In the genomic region with DNA sequence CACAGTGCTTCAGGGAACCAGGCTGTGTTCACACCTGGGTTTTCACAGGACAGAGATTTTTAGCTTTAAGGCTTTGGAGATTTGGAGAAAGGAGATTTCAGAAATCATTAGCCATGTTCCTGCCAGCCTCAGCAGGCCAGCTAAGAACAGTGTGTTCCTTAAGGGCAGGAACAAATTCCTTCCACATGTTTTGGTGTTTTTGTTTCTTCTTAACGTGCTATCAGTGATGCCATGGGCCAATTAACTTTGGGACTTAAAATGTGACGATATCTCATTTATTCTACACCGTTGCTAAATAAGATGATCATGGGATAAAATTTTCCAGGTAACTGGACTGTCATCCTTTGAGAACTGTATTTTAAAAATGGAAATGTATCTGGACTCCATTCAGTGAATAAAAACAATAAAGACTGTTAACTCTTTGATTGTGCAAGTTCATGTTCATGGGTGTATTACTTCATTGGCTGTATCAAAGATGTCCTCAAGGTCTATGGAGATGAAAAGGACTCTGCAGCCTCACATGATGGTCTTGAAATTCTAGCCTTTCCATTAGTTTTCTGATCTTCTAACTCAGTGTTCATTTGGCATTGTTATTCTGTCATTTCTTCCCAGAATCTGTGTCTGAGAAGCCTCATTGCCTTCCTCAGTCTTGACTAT, we compare ENCODE assay signal across 17 cellular contexts.
DNase-seq lines count a peak whose midpoint lies in the region; ATAC-seq and TF ChIP-seq lines count a peak whose summit lies in the region.
"Had no signal": no experiment of that assay in that cellular context is flagged by ENCODE, and none has a peak within 500 bp of the region (broad histone marks: within the 10 kb centered on the region; RNA-seq: fewer than 3 reads in every experiment).

No MANE protein-coding gene starts in this region.

- H3K4me2 ChIP-seq in GM23338: no peak overlapping the region

- H3K4me3 Mint-ChIP-seq in nephron: no peak overlapping the region
- H3K4me3 Mint-ChIP-seq in GM23338: no peak overlapping the region
- H3K4me3 Mint-ChIP-seq: activated CD4-positive, alpha-beta T cell treated with anti-CD3 and anti-CD28 coated beads, Interleukin-2, amount 10 ng/mL, durations not matched to agents 7 days and 5 days; stimulated activated memory B cell treated with anti-CD40 and anti-IgM and Interleukin-4, amounts not matched to agents 10 μg/mL and 1 μg/mL and 100 μg/mL, for 72 hours had no signal

- 41 to 48% methylated on average over 3 of the region's 3 CpGs for WGBS in tibial nerve, 2 donors

- H3K9me2 ChIP-seq in GM23338 (ENCODE audit: insufficient read depth): 0 out of 2 replicates have a peak, but pooled peaks cover 6% of the 10 kb centered on the region

- H3K4me1 Mint-ChIP-seq in nephron (peaks cover 40% of the 10 kb centered on the region), GM23338 (no peaks in the 10 kb centered on the region)
- H3K4me1 Mint-ChIP-seq: activated CD4-positive, alpha-beta T cell treated with anti-CD3 and anti-CD28 coated beads, Interleukin-2, amount 10 ng/mL, durations not matched to agents 7 days and 5 days had no signal

- no peak overlapping the region for H2AFZ ChIP-seq in GM23338

- no peaks in the 10 kb centered on the region for H3K9me3 ChIP-seq in tibial nerve
- H3K9me3 ChIP-seq: pancreas had no signal

- H3K27ac Mint-ChIP-seq in nephron (peak overlapping the region in 2 of 3 experiments; percentile 3 to 39), GM23338 (no peak overlapping the region)
- H3K27ac Mint-ChIP-seq: activated CD4-positive, alpha-beta T cell treated with anti-CD3 and anti-CD28 coated beads, Interleukin-2, amount 10 ng/mL, durations not matched to agents 7 days and 5 days; stimulated activated memory B cell treated with anti-CD40 and anti-IgM and Interleukin-4, amounts not matched to agents 10 μg/mL and 1 μg/mL and 100 μg/mL, for 72 hours had no signal

- H3K4me1 ChIP-seq in tibial nerve: peaks cover 0 to 41% (median 11%) of the 10 kb centered on the region in 4 donors
- no peaks in the 10 kb centered on the region for H3K4me1 ChIP-seq in GM23338 (ENCODE audit: insufficient read depth)

- peak overlapping the region; percentile 64 to 81 (median 72) for H3K27ac ChIP-seq in tibial nerve
- no peak overlapping the region for H3K27ac ChIP-seq in substantia nigra (ENCODE audit: low read depth, low read length, poor library complexity, severe bottlenecking)
- no peak overlapping the region for H3K27ac ChIP-seq in GM23338 (ENCODE audit: low read depth)
- H3K27ac ChIP-seq: pancreas had no signal

- H3K79me2 ChIP-seq in GM23338 (replicated peaks; ENCODE audit: insufficient read depth): no peaks in the 10 kb centered on the region

- no peak for TF ChIP-seq CTCF in fibroblast of mammary gland (conservative IDR thresholded peaks at IDR 0.05; ENCODE audit: control insufficient read depth, insufficient read depth, low read depth, low read length)
- TF ChIP-seq CTCF in nephron (IDR thresholded peaks at IDR 0.05; ENCODE audit: unreplicated experiment in 3 of 3): no peak
- peak in 2 of 5 experiments; percentile 16 to 34 for TF ChIP-seq CTCF in tibial nerve (IDR thresholded peaks at IDR 0.05)
- TF ChIP-seq CTCF in GM23338 (conservative IDR thresholded peaks at IDR 0.05; ENCODE audit: low read depth in 2 of 2): no peak

- no peaks in the 10 kb centered on the region for H3K27me3 ChIP-seq in tibial nerve
- no peaks in the 10 kb centered on the region for H3K27me3 ChIP-seq in GM23338 (ENCODE audit: insufficient read depth)
- H3K27me3 ChIP-seq: pancreas had no signal

- peak; percentile 76 to 94 for TF ChIP-seq EP300 in tibial nerve (IDR thresholded peaks at IDR 0.05)

- ATAC-seq in HG03439 (IDR thresholded peaks at IDR 0.05; ENCODE audit: unreplicated experiment): no peak
- ATAC-seq in GM23338: no peak
- ATAC-seq: pancreas; stimulated activated memory B cell treated with anti-CD40 and anti-IgM and Interleukin-4, amounts not matched to agents 10 μg/mL and 1 μg/mL and 100 μg/mL, for 72 hours had no signal

- no peaks in the 10 kb centered on the region for H4K20me1 ChIP-seq in GM23338 (replicated peaks; ENCODE audit: insufficient read depth)

- no peak for TF ChIP-seq POLR2A in tibial nerve (IDR thresholded peaks at IDR 0.05)

- no peaks in the 10 kb centered on the region for H3K36me3 ChIP-seq in tibial nerve
- H3K36me3 ChIP-seq in GM23338 (ENCODE audit: insufficient read depth): no peaks in the 10 kb centered on the region
- H3K36me3 ChIP-seq: pancreas had no signal

- H3K4me3 ChIP-seq in fibroblast of mammary gland (ENCODE audit: control insufficient read depth, low read depth, low read length) (no peak overlapping the region), tibial nerve (no peak overlapping the region), GM23338 (no peak overlapping the region)
- H3K4me3 ChIP-seq: pancreas had no signal

- H3K36me3 Mint-ChIP-seq in nephron (ENCODE audit: low read depth): no peaks in the 10 kb centered on the region
- no peaks in the 10 kb centered on the region for H3K36me3 Mint-ChIP-seq in GM23338 (ENCODE audit: low read depth)
- H3K36me3 Mint-ChIP-seq: stimulated activated memory B cell treated with anti-CD40 and anti-IgM and Interleukin-4, amounts not matched to agents 10 μg/mL and 1 μg/mL and 100 μg/mL, for 72 hours had no signal

- no peaks in the 10 kb centered on the region for H3K9me3 Mint-ChIP-seq in nephron
- H3K9me3 Mint-ChIP-seq in GM23338: no peaks in the 10 kb centered on the region
- H3K9me3 Mint-ChIP-seq: activated CD4-positive, alpha-beta T cell treated with anti-CD3 and anti-CD28 coated beads, Interleukin-2, amount 10 ng/mL, durations not matched to agents 7 days and 5 days; stimulated activated memory B cell treated with anti-CD40 and anti-IgM and Interleukin-4, amounts not matched to agents 10 μg/mL and 1 μg/mL and 100 μg/mL, for 72 hours had no signal

- no peaks in the 10 kb centered on the region for H3F3A ChIP-seq in GM23338 (replicated peaks; ENCODE audit: low read depth)

- DNase-seq in LHCN-M2 (ENCODE audit: low read depth): peak; percentile 74
- DNase-seq in fibroblast of mammary gland (ENCODE audit: low read depth): peak; percentile 71
- peak in 1 of 2 donors; percentile 36 for DNase-seq in tibial nerve (ENCODE audit: low spot score in 2 of 2)
- DNase-seq in DMS53 (lab: John Stamatoyannopoulos, UW): no peak
- DNase-seq in substantia nigra (lab: John Stamatoyannopoulos, UW): no peak
- no peak for DNase-seq in GM23338 (ENCODE audit: low spot score)
- DNase-seq: activated CD4-positive, alpha-beta T cell treated with anti-CD3 and anti-CD28 coated beads, Interleukin-2, amount 10 ng/mL, durations not matched to agents 7 days and 5 days; activated naive CD4-positive, alpha-beta T cell; AML-193; dermis blood vessel endothelial cell; NCI-H1694 treated with DMSO at 0.1 percent for 48 hours; NCI-H510A; pancreas; stimulated activated CD4-positive, alpha-beta T cell treated with anti-CD3 and anti-CD28 coated beads, Interleukin-12 subunit alpha, Interleukin-12 subunit beta, amount 100 ng/mL, for 4 hours had no signal

- H3K27me3 Mint-ChIP-seq in nephron (ENCODE audit: low read depth) (no peaks in the 10 kb centered on the region), GM23338 (ENCODE audit: insufficient read depth, low read depth, poor library complexity) (no peaks in the 10 kb centered on the region)

TF ChIP-seq in GM23338, 12 proteins besides CTCF, POLR2A, EP300 and RAD21 (continues in another document):
- no peak for TF ChIP-seq JUNB (IDR thresholded peaks at IDR 0.05; ENCODE audit: unreplicated experiment)
- no peak for TF ChIP-seq ZNF331 (CRISPR knock-in tag; IDR thresholded peaks at IDR 0.05; ENCODE audit: low read depth)
- no peak for TF ChIP-seq EZH2 (IDR thresholded peaks at IDR 0.05; ENCODE audit: low read depth, unreplicated experiment)
- no peak for TF ChIP-seq ZNF114 (CRISPR knock-in tag; IDR thresholded peaks at IDR 0.05)

Comparison
In these comparisons a context has a peak if more than half of its experiments do, and no peak if none do; other contexts are left out.
1. DNase-seq: peak in LHCN-M2 (single experiment) and fibroblast of mammary gland (single experiment); none in DMS53 (single experiment), substantia nigra (0 of 49) and GM23338 (single experiment).
2. H3K27ac ChIP-seq: peak in tibial nerve (4 of 4); none in substantia nigra (single experiment) and GM23338 (single experiment).